26 cellular contexts compared by ENCODE assay signal in genomic region chr22:33504941-33505647, GRCh38.
"Had no signal": no experiment of that assay in that cellular context is flagged by ENCODE, and none has a peak within 500 bp of the region (broad histone marks: within the 10 kb centered on the region; RNA-seq: fewer than 3 reads in every experiment).

No MANE protein-coding gene starts in this region.

- H3K27me3 Mint-ChIP-seq: activated naive CD8-positive, alpha-beta T cell; activated T-cell treated with anti-CD3 and anti-CD28 coated beads, Interleukin-2, amount 50 U/mL, for 24 hours had no signal

- H3K9me3 ChIP-seq: SJSA1 had no signal

- H3K36me3 Mint-ChIP-seq: activated naive CD8-positive, alpha-beta T cell; WTC11 had no signal

- H3K27ac Mint-ChIP-seq: activated CD8-positive, alpha-beta T cell treated with anti-CD3 and anti-CD28 coated beads, Interleukin-2, amount 10 ng/mL, durations not matched to agents 7 days and 5 days; activated naive CD8-positive, alpha-beta T cell; activated T-cell treated with anti-CD3 and anti-CD28 coated beads, Interleukin-2, amount 50 U/mL, for 24 hours; T-helper 1 cell treated with Interleukin-12 subunit alpha and Interleukin-12 subunit beta and Interleukin-4 antibody, amounts not matched to agents 30 μg/mL and 1 μg/mL, for 36 hours; WTC11 had no signal

- DNase-seq: activated CD4-positive, alpha-beta T cell treated with anti-CD3 and anti-CD28 coated beads for 48 hours; activated CD4-positive, alpha-beta T cell treated with anti-CD3 and anti-CD28 coated beads, Interleukin-2, amount 50 U/mL, for 4 hours; activated CD4-positive, CD25-positive, alpha-beta regulatory T cell treated with anti-CD3 and anti-CD28 coated beads, Interleukin-2, amount 50 U/mL, for 72 hours; activated CD8-positive, alpha-beta T cell treated with anti-CD3 and anti-CD28 coated beads, Interleukin-2, amount 10 ng/mL, durations not matched to agents 7 days and 5 days; activated effector memory CD4-positive, alpha-beta T cell treated with anti-CD3 and anti-CD28 coated beads, Interleukin-2, amount 50 U/mL, for 16 hours; activated naive CD4-positive, alpha-beta T cell treated with Interleukin-2 at 50 U/mL for 16 hours; activated T-cell treated with anti-CD3 and anti-CD28 coated beads, Interleukin-2, amount 50 U/mL, for 24 hours; amygdala; KG1; NCI-H1048; NCI-H146; NCI-H187 treated with DMSO at 0.1 percent for 48 hours; NCI-H2107; NCI-H774; NK-92 treated with Interleukin-12 subunit alpha and Interleukin-12 subunit beta, amount 100 ng/mL, for 24 hours; OCI-M1; RPMI8226; SHP77; SW 1271 had no signal

- H3K4me3 Mint-ChIP-seq: activated CD8-positive, alpha-beta T cell treated with anti-CD3 and anti-CD28 coated beads, Interleukin-2, amount 10 ng/mL, durations not matched to agents 7 days and 5 days; activated naive CD8-positive, alpha-beta T cell; activated T-cell treated with anti-CD3 and anti-CD28 coated beads, Interleukin-2, amount 50 U/mL, for 24 hours; IgD-negative memory B cell; T-helper 1 cell treated with Interleukin-12 subunit alpha and Interleukin-12 subunit beta and Interleukin-4 antibody, amounts not matched to agents 30 μg/mL and 1 μg/mL, for 36 hours; WTC11 had no signal

- H3K4me3 ChIP-seq: SJSA1 had no signal

- H3K9me3 Mint-ChIP-seq: activated T-cell treated with anti-CD3 and anti-CD28 coated beads, Interleukin-2, amount 50 U/mL, for 24 hours; IgD-negative memory B cell; WTC11 had no signal

- H3K27ac ChIP-seq: SJSA1 had no signal

- H3K4me1 ChIP-seq: SJSA1 had no signal

- H3K36me3 ChIP-seq: SJSA1 had no signal

- ATAC-seq: activated CD8-positive, alpha-beta T cell treated with anti-CD3 and anti-CD28 coated beads, Interleukin-2, amount 10 ng/mL, durations not matched to agents 7 days and 5 days; Panc1; SK-N-SH treated with all-trans-retinoic acid at 6 μM for 48 hours; WTC11 had no signal

- H3K27me3 ChIP-seq: SJSA1 had no signal
